Comparison of ENCODE assay signal across 8 cellular contexts in the genomic region with DNA sequence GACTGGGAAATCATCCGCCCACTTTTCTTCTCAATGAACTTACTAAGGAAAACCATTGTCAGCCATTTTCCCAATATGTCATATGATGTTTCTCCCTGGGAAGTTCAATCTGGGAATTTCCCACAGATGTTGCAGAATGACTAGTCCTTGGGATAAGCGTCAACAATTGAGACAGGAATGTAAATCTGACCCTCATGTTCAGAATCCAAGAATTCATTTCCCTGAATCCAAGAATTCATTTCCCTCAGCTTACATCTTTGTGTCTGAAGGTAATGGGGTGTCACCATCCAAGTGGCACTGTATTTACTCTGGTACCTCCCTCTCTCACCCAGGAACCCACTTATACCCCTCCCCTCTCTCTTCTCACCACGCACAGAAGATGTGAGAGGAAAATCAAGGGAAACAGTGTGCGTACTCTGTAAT. TPM values are rescaled to one million over a fixed set of nuclear protein-coding genes. Genes with fewer than 3 reads are reported as not detected.
DNase-seq lines count a peak whose midpoint lies in the region; ATAC-seq and TF ChIP-seq lines count a peak whose summit lies in the region.

No MANE protein-coding gene starts in this region.

- no peaks in the 10 kb centered on the region for H3K9me3 Mint-ChIP-seq in type B pancreatic cell

- peaks cover 42 to 95% (median 84%) of the 10 kb centered on the region in 9 donors for H3K4me1 ChIP-seq in heart right ventricle

- ATAC-seq in heart right ventricle (no peak), Right ventricle myocardium superior (ENCODE audit: poor library complexity) (no peak)

- H3K27me3 ChIP-seq in heart right ventricle: no peaks in the 10 kb centered on the region

- H3K4me3 ChIP-seq in heart right ventricle: peak overlapping the region in 4 of 10 donors; percentile 0 to 26 (median 15)
- no peak overlapping the region for H3K4me3 ChIP-seq in astrocyte of the spinal cord (ENCODE audit: low read depth, low read length)

- in situ Hi-C loops in astrocyte of the spinal cord (cut with HindIII; ENCODE audit: low sequenced_read_pairs): no loop called here

- DNase-seq in heart right ventricle (no peak), Right ventricle myocardium superior (no peak), astrocyte of the spinal cord (ENCODE audit: low read depth, low spot score) (peak; percentile 89), medulla oblongata (ENCODE audit: extremely low spot score) (peak; percentile 44), type B pancreatic cell (ENCODE audit: extremely low spot score, unreplicated experiment) (no peak), NOMO-1 (lab: John Stamatoyannopoulos, UW; ENCODE audit: unreplicated experiment in 2 of 2) (no peak), hepatic stellate cell (ENCODE audit: low spot score) (no peak), SW480 (ENCODE audit: low spot score) (no peak)

- H3K36me3 Mint-ChIP-seq in type B pancreatic cell: no peaks in the 10 kb centered on the region

- intact Hi-C loops in heart right ventricle (cut with DNase I): no loop called here
- intact Hi-C loops in Right ventricle myocardium superior (cut with DNase I): no loop called here

- no peaks in the 10 kb centered on the region for H3K36me3 ChIP-seq in heart right ventricle

- peak overlapping the region in 9 of 10 donors; percentile 32 to 87 (median 71) for H3K27ac ChIP-seq in heart right ventricle

- H3K4me1 Mint-ChIP-seq in type B pancreatic cell (ENCODE audit: unreplicated experiment): peaks cover 58% of the 10 kb centered on the region

- H3K4me3 Mint-ChIP-seq in type B pancreatic cell: peak overlapping the region; percentile 23

- no peaks in the 10 kb centered on the region for H3K9me3 ChIP-seq in heart right ventricle

- peak overlapping the region; percentile 60 for H3K27ac Mint-ChIP-seq in type B pancreatic cell

- TF ChIP-seq CTCF in heart right ventricle (IDR thresholded peaks at IDR 0.05): no peak
- TF ChIP-seq CTCF in astrocyte of the spinal cord (IDR thresholded peaks at IDR 0.05; ENCODE audit: low read depth, low read length): no peak
- TF ChIP-seq CTCF in type B pancreatic cell (conservative IDR thresholded peaks at IDR 0.05): no peak

- WGBS in heart right ventricle, 2 donors: 41 to 45% methylated on average over 4 of the region's 4 CpGs

- no peaks in the 10 kb centered on the region for H3K27me3 Mint-ChIP-seq in type B pancreatic cell

RNA-seq across cellular contexts. Expression of a gene that starts 7.4 kb away (rescaled TPM):
- total RNA-seq in heart right ventricle (10 to 100 TPM; 27.3 to 67.4 (median 41.1) TPM), Right ventricle myocardium superior (50.9 TPM), type B pancreatic cell (ENCODE audit: low replicate concordance) (16.7 and 21.6 TPM in 2 replicates)
- polyA plus RNA-seq in heart right ventricle: 10 to 100 TPM; 27.7 to 31.9 TPM

Comparison
In these comparisons a context has a peak if more than half of its experiments do, and no peak if none do; other contexts are left out.
1. DNase-seq: peak in astrocyte of the spinal cord (single experiment) and medulla oblongata (single experiment); none in heart right ventricle (0 of 2), Right ventricle myocardium superior (single experiment), type B pancreatic cell (single experiment), NOMO-1 (0 of 2), hepatic stellate cell (single experiment) and SW480 (single experiment).